In the genomic region with DNA sequence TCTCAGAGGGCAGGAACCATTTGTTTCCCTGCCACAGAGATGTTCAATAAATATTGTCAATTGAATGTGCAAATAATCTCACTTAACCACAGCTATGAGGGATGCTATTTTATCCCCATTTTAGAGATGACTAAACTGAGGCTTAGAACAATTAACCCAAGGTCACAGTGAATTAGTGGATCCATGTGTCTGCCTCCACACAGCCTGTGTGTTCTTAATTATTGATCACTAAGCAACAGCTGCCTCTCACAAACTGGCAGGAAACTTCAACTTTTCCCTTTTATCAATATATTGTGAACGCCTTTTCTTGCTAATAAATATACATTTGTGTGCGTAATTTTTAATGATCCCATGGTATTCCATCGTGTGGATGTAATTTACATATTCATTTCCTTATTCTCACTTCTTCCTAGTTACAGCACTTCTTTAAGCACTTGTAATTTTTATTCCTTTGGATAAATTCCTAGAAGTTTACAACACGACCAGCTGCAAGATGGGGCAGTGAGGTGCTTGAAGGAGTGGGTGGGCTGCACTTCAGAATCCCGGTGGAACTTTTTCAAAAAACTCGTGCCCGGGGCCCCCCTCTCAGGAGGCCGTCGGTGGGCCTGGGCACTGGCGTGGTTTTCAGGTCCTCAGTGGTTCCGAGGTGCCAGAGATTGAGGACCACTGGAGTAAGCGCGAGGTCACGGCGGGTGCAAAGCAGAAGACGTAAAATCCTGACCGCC, we compare ENCODE assay signal across 8 cellular contexts. TPM values are rescaled to one million over a fixed set of nuclear protein-coding genes. Genes with fewer than 3 reads are reported as not detected.
A peak's percentile ranks its signal among the peaks of the same experiment; 100 is the strongest.
DNase-seq lines count a peak whose midpoint lies in the region; ATAC-seq and TF ChIP-seq lines count a peak whose summit lies in the region.

No MANE protein-coding gene starts in this region.

- H2AFZ ChIP-seq in ACC112 (ENCODE audit: low read length, unreplicated experiment): peak overlapping the region; percentile 62
- no peak overlapping the region for H2AFZ ChIP-seq in GM23338

- peak overlapping the region; percentile 99 for H3K4me3 Mint-ChIP-seq in GM23338
- H3K4me3 Mint-ChIP-seq in activated CD8-positive, alpha-beta T cell treated with anti-CD3 and anti-CD28 coated beads for 36 hours: peak overlapping the region; percentile 92
- peak overlapping the region; percentile 88 to 97 for H3K4me3 Mint-ChIP-seq in stimulated activated naive CD8-positive, alpha-beta T cell treated with anti-CD3 and anti-CD28 coated beads, Interleukin-15, amount 100 ng/mL, for 72 hours

- peaks cover 10% of the 10 kb centered on the region for H4K20me1 ChIP-seq in GM23338 (replicated peaks; ENCODE audit: insufficient read depth)

- TF ChIP-seq CTCF in GM23338 (conservative IDR thresholded peaks at IDR 0.05; ENCODE audit: low read depth in 2 of 2) (no peak), GM10248 (IDR thresholded peaks at IDR 0.05; ENCODE audit: control extremely low read depth, extremely low read depth, low read depth, missing control alignments) (no peak)
- no peak for TF ChIP-seq CTCF in activated CD8-positive, alpha-beta T cell treated with anti-CD3 and anti-CD28 coated beads for 36 hours (IDR thresholded peaks at IDR 0.05)

- H3K79me2 ChIP-seq in ACC112 (ENCODE audit: control insufficient read depth, insufficient read depth, low read length, unreplicated experiment): peaks cover 12% of the 10 kb centered on the region
- H3K79me2 ChIP-seq in GM23338 (replicated peaks; ENCODE audit: insufficient read depth): peaks cover 38% of the 10 kb centered on the region

- H3K9me2 ChIP-seq in GM23338 (ENCODE audit: insufficient read depth): no peaks in the 10 kb centered on the region

- DNase-seq in GM23338 (ENCODE audit: low spot score): no peak
- DNase-seq in activated CD8-positive, alpha-beta T cell treated with anti-CD3 and anti-CD28 coated beads for 36 hours: no peak
- no peak for DNase-seq in stimulated activated naive CD8-positive, alpha-beta T cell treated with anti-CD3 and anti-CD28 coated beads, Interleukin-15, amount 100 ng/mL, for 72 hours
- no peak for DNase-seq in mucosa of gallbladder (ENCODE audit: low spot score)
- DNase-seq in GM10248 (ENCODE audit: extremely low spot score): no peak

- peaks cover 8% of the 10 kb centered on the region for H3K27me3 Mint-ChIP-seq in GM23338 (ENCODE audit: insufficient read depth, low read depth, poor library complexity)
- H3K27me3 Mint-ChIP-seq in activated CD8-positive, alpha-beta T cell treated with anti-CD3 and anti-CD28 coated beads for 36 hours: no peaks in the 10 kb centered on the region
- H3K27me3 Mint-ChIP-seq in stimulated activated naive CD8-positive, alpha-beta T cell treated with anti-CD3 and anti-CD28 coated beads, Interleukin-15, amount 100 ng/mL, for 72 hours: no peaks in the 10 kb centered on the region

- H3K4me1 Mint-ChIP-seq in GM23338: peaks cover 33% of the 10 kb centered on the region
- peaks cover 50% of the 10 kb centered on the region for H3K4me1 Mint-ChIP-seq in activated CD8-positive, alpha-beta T cell treated with anti-CD3 and anti-CD28 coated beads for 36 hours (ENCODE audit: low read depth)
- H3K4me1 Mint-ChIP-seq in stimulated activated naive CD8-positive, alpha-beta T cell treated with anti-CD3 and anti-CD28 coated beads, Interleukin-15, amount 100 ng/mL, for 72 hours: peaks cover 58% of the 10 kb centered on the region

- no peaks in the 10 kb centered on the region for H3K9me3 Mint-ChIP-seq in GM23338
- H3K9me3 Mint-ChIP-seq in activated CD8-positive, alpha-beta T cell treated with anti-CD3 and anti-CD28 coated beads for 36 hours: no peaks in the 10 kb centered on the region
- no peaks in the 10 kb centered on the region for H3K9me3 Mint-ChIP-seq in stimulated activated naive CD8-positive, alpha-beta T cell treated with anti-CD3 and anti-CD28 coated beads, Interleukin-15, amount 100 ng/mL, for 72 hours

- intact Hi-C loops in activated CD8-positive, alpha-beta T cell treated with anti-CD3 and anti-CD28 coated beads for 36 hours (cut with micrococcal nuclease): loop anchor here (5.0 kb wide), 1 partner anchor 40 kb away; no protein-coding TSS in a partner anchor

- H3K4me1 ChIP-seq in ACC112 (ENCODE audit: control insufficient read depth, insufficient read depth, low read length, unreplicated experiment) (no peaks in the 10 kb centered on the region), GM23338 (ENCODE audit: insufficient read depth) (peaks cover 26% of the 10 kb centered on the region)

- no peak for ATAC-seq in GM23338
- no peak for ATAC-seq in activated CD8-positive, alpha-beta T cell treated with anti-CD3 and anti-CD28 coated beads for 36 hours
- ATAC-seq in stimulated activated naive CD8-positive, alpha-beta T cell treated with anti-CD3 and anti-CD28 coated beads, Interleukin-15, amount 100 ng/mL, for 72 hours: no peak
- no peak for ATAC-seq in GM21825 (IDR thresholded peaks at IDR 0.05; ENCODE audit: unreplicated experiment)

- no peaks in the 10 kb centered on the region for H3K36me3 ChIP-seq in ACC112 (ENCODE audit: insufficient read depth, low read length)
- H3K36me3 ChIP-seq in GM23338 (ENCODE audit: insufficient read depth): peaks cover 15% of the 10 kb centered on the region

- H3K4me2 ChIP-seq in GM23338: peak overlapping the region; percentile 71

- no peaks in the 10 kb centered on the region for H3K9me3 ChIP-seq in iPS-18c (ENCODE audit: control insufficient read depth, insufficient read depth, low read length)

- CTCF ChIA-PET in activated CD8-positive, alpha-beta T cell treated with anti-CD3 and anti-CD28 coated beads for 36 hours (lab: Charles Lee): interaction anchor here (1.0 to 8.4 kb wide), 5 partner anchors 26 to 135 kb away, joined by 3 to 38 read pairs (median 9); partner anchors contain the start of gene CCDC134
- CTCF ChIA-PET in GM10248 (lab: Yijun Ruan, JAX): interaction anchor here (0.8 to 4.9 kb wide), 9 partner anchors 9 to 135 kb away, joined by 3 to 29 read pairs (median 6); no protein-coding TSS in a partner anchor

- peak overlapping the region; percentile 99 for H3K27ac Mint-ChIP-seq in GM23338
- H3K27ac Mint-ChIP-seq in activated CD8-positive, alpha-beta T cell treated with anti-CD3 and anti-CD28 coated beads for 36 hours: peak overlapping the region; percentile 100
- peak overlapping the region; percentile 99 for H3K27ac Mint-ChIP-seq in stimulated activated naive CD8-positive, alpha-beta T cell treated with anti-CD3 and anti-CD28 coated beads, Interleukin-15, amount 100 ng/mL, for 72 hours

- H3K4me3 ChIP-seq in ACC112 (ENCODE audit: low read depth, low read length): peak overlapping the region; percentile 82
- peak overlapping the region; percentile 79 for H3K4me3 ChIP-seq in GM23338
- H3K4me3 ChIP-seq in iPS-18c (ENCODE audit: insufficient read depth, low read depth, low read length): peak overlapping the region; percentile 85

- POLR2A ChIA-PET in activated CD8-positive, alpha-beta T cell treated with anti-CD3 and anti-CD28 coated beads for 36 hours (lab: Charles Lee): interaction anchor here (0.6 to 5.3 kb wide), 19 partner anchors 10 to 144 kb away, joined by 3 to 50 read pairs (median 4); partner anchors contain the start of genes CCDC134, MEI1, SHISA8 and SNU13
- POLR2A ChIA-PET in GM10248 (lab: Yijun Ruan, JAX): interaction anchor here (0.6 to 2.5 kb wide), 6 partner anchors 23 to 108 kb away, joined by 3 to 13 read pairs (median 4); partner anchors contain the start of gene CCDC134

- peaks cover 5% of the 10 kb centered on the region; the same call in 1 of the 2 replicates for H3F3A ChIP-seq in GM23338 (replicated peaks; ENCODE audit: low read depth)

- H3K36me3 Mint-ChIP-seq in GM23338 (ENCODE audit: low read depth): peaks cover 26% of the 10 kb centered on the region
- H3K36me3 Mint-ChIP-seq in activated CD8-positive, alpha-beta T cell treated with anti-CD3 and anti-CD28 coated beads for 36 hours (ENCODE audit: low read depth): peaks cover 56% of the 10 kb centered on the region

- H3K27ac ChIP-seq in ACC112 (ENCODE audit: low read depth, low read length): peak overlapping the region; percentile 72
- H3K27ac ChIP-seq in GM23338 (ENCODE audit: low read depth): peak overlapping the region; percentile 97

- no peaks in the 10 kb centered on the region for H3K27me3 ChIP-seq in ACC112 (ENCODE audit: insufficient read depth, low read length)
- no peaks in the 10 kb centered on the region for H3K27me3 ChIP-seq in GM23338 (ENCODE audit: insufficient read depth)

TF ChIP-seq in GM23338, 12 proteins besides CTCF, POLR2A, EP300 and RAD21 (continues in another document):
- TF ChIP-seq EZH2 (IDR thresholded peaks at IDR 0.05; ENCODE audit: low read depth, unreplicated experiment): no peak
- TF ChIP-seq ETS1 (IDR thresholded peaks at IDR 0.05): no peak

RNA-seq across cellular contexts. Expression of gene SREBF2, which starts 0.9 kb away (rescaled TPM):
- total RNA-seq in GM23338 (2014; rRNA removed; shearing (Covaris generic)): 147 and 163 TPM in 2 replicates
- 48.7 and 49.8 TPM in 2 replicates for polyA plus RNA-seq in GM23338 (2016; fragmentation: Nextera tagmentation; extraction: Ambion mirVana)
- 10 to 100 TPM; 87.1 to 92.9 TPM for total RNA-seq in activated CD8-positive, alpha-beta T cell treated with anti-CD3 and anti-CD28 coated beads for 36 hours
- 257 TPM for total RNA-seq in mucosa of gallbladder

RNA-seq across cellular contexts. Expression of gene CCDC134, which starts 31.5 kb away (rescaled TPM):
- 21.0 and 24.5 TPM in 2 replicates for total RNA-seq in GM23338 (2014; rRNA removed; shearing (Covaris generic))
- 2.7 and 4.2 TPM in 2 replicates for polyA plus RNA-seq in GM23338 (2016; fragmentation: Nextera tagmentation; extraction: Ambion mirVana)
- total RNA-seq in activated CD8-positive, alpha-beta T cell treated with anti-CD3 and anti-CD28 coated beads for 36 hours: 10 to 100 TPM; 15.2 to 15.9 TPM
- 10.2 TPM for total RNA-seq in mucosa of gallbladder
